Comparison of ENCODE assay signal across 15 cellular contexts in the genomic region with DNA sequence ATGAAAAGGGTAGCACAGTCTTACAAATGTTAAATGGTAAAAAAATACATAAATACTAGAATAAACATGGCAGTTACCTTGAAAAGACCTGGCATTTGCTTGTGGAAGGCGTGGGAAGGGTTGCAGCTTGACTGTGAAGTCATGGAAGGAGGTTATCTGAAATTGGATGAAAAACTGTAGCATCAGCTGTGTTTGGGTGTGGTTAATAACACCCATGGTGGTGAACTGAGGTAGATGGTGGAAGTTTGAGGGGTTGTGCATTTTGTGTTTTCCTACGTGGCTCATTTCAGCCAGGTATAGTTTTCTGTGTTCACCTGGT. TPM values are rescaled to one million over a fixed set of nuclear protein-coding genes. Genes with fewer than 3 reads are reported as not detected.
DNase-seq lines count a peak whose midpoint lies in the region; ATAC-seq and TF ChIP-seq lines count a peak whose summit lies in the region.
"Had no signal": no experiment of that assay in that cellular context is flagged by ENCODE, and none has a peak within 500 bp of the region (broad histone marks: within the 10 kb centered on the region; RNA-seq: fewer than 3 reads in every experiment).

No MANE protein-coding gene starts in this region.

- peak overlapping the region; percentile 26 for H3K4me3 Mint-ChIP-seq in natural killer cell
- H3K4me3 Mint-ChIP-seq: H9 had no signal

- H3K27me3 Mint-ChIP-seq in natural killer cell (ENCODE audit: low read depth in 2 of 2): no peaks in the 10 kb centered on the region

- H3K4me3 ChIP-seq in right atrium auricular region (no peak overlapping the region), brain microvascular endothelial cell (ENCODE audit: low read depth, low read length) (no peak overlapping the region)
- H3K4me3 ChIP-seq: adrenal gland, BLaER1, dorsolateral prefrontal cortex had no signal

- H3K36me3 Mint-ChIP-seq in natural killer cell: peaks cover 7% of the 10 kb centered on the region

- ATAC-seq in left ventricle myocardium superior: peak; percentile 21
- no peak for ATAC-seq in natural killer cell
- no peak for ATAC-seq in HG03159 (IDR thresholded peaks at IDR 0.05; ENCODE audit: unreplicated experiment)
- ATAC-seq in GM19397 (IDR thresholded peaks at IDR 0.05; ENCODE audit: unreplicated experiment): no peak

- peaks cover 78 to 87% of the 10 kb centered on the region in 2 donors for H3K4me1 Mint-ChIP-seq in natural killer cell

- H3K36me3 ChIP-seq in right atrium auricular region (peaks cover 20% of the 10 kb centered on the region), brain microvascular endothelial cell (replicated peaks) (peaks cover 5% of the 10 kb centered on the region)

- in situ Hi-C loops in brain microvascular endothelial cell (cut with HindIII; ENCODE audit: low pct_ligation_motif_present, low sequenced_read_pairs): no loop called here

- H3K27me3 ChIP-seq in right atrium auricular region (no peaks in the 10 kb centered on the region), brain microvascular endothelial cell (replicated peaks) (no peaks in the 10 kb centered on the region)
- H3K27me3 ChIP-seq: adrenal gland, BLaER1, dorsolateral prefrontal cortex had no signal

- TF ChIP-seq CTCF in right atrium auricular region (IDR thresholded peaks at IDR 0.05): no peak
- no peak for TF ChIP-seq CTCF in brain microvascular endothelial cell (IDR thresholded peaks at IDR 0.05; ENCODE audit: low read depth, low read length, missing control alignments)
- no peak for TF ChIP-seq CTCF in natural killer cell (IDR thresholded peaks at IDR 0.05)

- H3K4me1 ChIP-seq in right atrium auricular region: peaks cover 0 to 55% of the 10 kb centered on the region in 2 donors

- peak overlapping the region in 1 of 2 donors; percentile 48 for H3K27ac ChIP-seq in right atrium auricular region
- H3K27ac ChIP-seq in brain microvascular endothelial cell: peak overlapping the region; percentile 86
- H3K27ac ChIP-seq in caudate nucleus (ENCODE audit: low read depth, low read length): no peak overlapping the region
- H3K27ac ChIP-seq: BLaER1 had no signal

- no peaks in the 10 kb centered on the region for H3K9me3 Mint-ChIP-seq in natural killer cell
- H3K9me3 Mint-ChIP-seq: H9 had no signal

- H3K9me3 ChIP-seq in right atrium auricular region: no peaks in the 10 kb centered on the region
- H3K9me3 ChIP-seq: adrenal gland, BLaER1 had no signal

- H3K27ac Mint-ChIP-seq in natural killer cell: peak overlapping the region; percentile 83 to 92
- H3K27ac Mint-ChIP-seq: H9 had no signal

- no peak for DNase-seq in left ventricle myocardium superior
- no peak for DNase-seq in right atrium auricular region (ENCODE audit: low spot score)
- DNase-seq in brain microvascular endothelial cell: no peak
- DNase-seq in natural killer cell: no peak
- no peak for DNase-seq in caudate nucleus (lab: John Stamatoyannopoulos, UW)
- no peak for DNase-seq in mesenteric fat pad (ENCODE audit: low spot score)
- DNase-seq: activated CD4-positive, alpha-beta T cell treated with anti-CD3 and anti-CD28 coated beads for 48 hours; dorsolateral prefrontal cortex; GDM1; H9; stimulated activated CD8-positive, alpha-beta memory T cell treated with anti-CD3 and anti-CD28 coated beads, Interleukin-4, amount 100 ng/mL, for 48 hours had no signal

- intact Hi-C loops in left ventricle myocardium superior (cut with micrococcal nuclease): no loop called here
- intact Hi-C loops in natural killer cell (cut with micrococcal nuclease): loop anchor here (5.0 kb wide), 1 partner anchor 45 kb away; a partner anchor contains a TSS

RNA-seq across cellular contexts. Expression of a gene that starts 46.5 kb away (rescaled TPM):
- 70.7 TPM for total RNA-seq in left ventricle myocardium superior
- total RNA-seq in right atrium auricular region: 10 to 100 TPM; 48.2 to 74.5 TPM
- total RNA-seq in natural killer cell: 100 to 1,000 TPM in 2 of 3 donors, 10 to 100 TPM in 1; 84.4 to 105 (median 102) TPM
- 64.1 TPM for total RNA-seq in mesenteric fat pad
